ENCODE assay signal across 12 cellular contexts in genomic region chr4:73603307-73603710, GRCh38. TPM values are rescaled to one million over a fixed set of nuclear protein-coding genes. Genes with fewer than 3 reads are reported as not detected.
A peak's percentile ranks its signal among the peaks of the same experiment; 100 is the strongest.
DNase-seq lines count a peak whose midpoint lies in the region.
"Had no signal": no experiment of that assay in that cellular context is flagged by ENCODE, and none has a peak within 500 bp of the region (broad histone marks: within the 10 kb centered on the region; RNA-seq: fewer than 3 reads in every experiment).

No MANE protein-coding gene starts in this region.

- peak; percentile 68 for DNase-seq in Caki2 (ENCODE audit: low read depth)
- peak; percentile 48 for DNase-seq in HCEC 1CT
- peak; percentile 76 for DNase-seq in NCI-H226
- peak; percentile 96 for DNase-seq in iris pigment epithelial cell (ENCODE audit: low read depth)
- no peak for DNase-seq in NCI-H524 treated with DMSO at 0.1 percent for 48 hours (lab: John Stamatoyannopoulos, UW)
- no peak for DNase-seq in AG20443 (ENCODE audit: low spot score)
- DNase-seq in GM03348 (ENCODE audit: low spot score), result no peak
- no peak for DNase-seq in ecto neural progenitor cell (ENCODE audit: low spot score)
- DNase-seq: activated CD4-positive, alpha-beta T cell treated with anti-CD3 and anti-CD28 coated beads for 36 hours; DND-41; effector CD8-positive, alpha-beta T cell had no signal

- in situ Hi-C loops in Caki2 (cut with HindIII; ENCODE audit: low pct_unique_long_range_greater_than_20kb, low sequenced_read_pairs), result no loop called here

RNA-seq across cellular contexts. Expression of gene RASSF6, which starts 16.9 kb away (rescaled TPM):
- total RNA-seq in Caki2 (2014; rRNA removed; shearing (Covaris generic); ENCODE audit: low replicate concordance), result 0.52 and 1.0 TPM in 2 replicates
- total RNA-seq: right atrium auricular region had no signal

Comparison
In these comparisons a context has a peak if more than half of its experiments do, and no peak if none do; other contexts are left out.
1. DNase-seq: peak in Caki2 (single experiment), HCEC 1CT (single experiment), NCI-H226 (single experiment) and iris pigment epithelial cell (single experiment); none in NCI-H524 treated with DMSO at 0.1 percent for 48 hours (single experiment), AG20443 (single experiment), GM03348 (single experiment) and ecto neural progenitor cell (single experiment).